In the genomic region with DNA sequence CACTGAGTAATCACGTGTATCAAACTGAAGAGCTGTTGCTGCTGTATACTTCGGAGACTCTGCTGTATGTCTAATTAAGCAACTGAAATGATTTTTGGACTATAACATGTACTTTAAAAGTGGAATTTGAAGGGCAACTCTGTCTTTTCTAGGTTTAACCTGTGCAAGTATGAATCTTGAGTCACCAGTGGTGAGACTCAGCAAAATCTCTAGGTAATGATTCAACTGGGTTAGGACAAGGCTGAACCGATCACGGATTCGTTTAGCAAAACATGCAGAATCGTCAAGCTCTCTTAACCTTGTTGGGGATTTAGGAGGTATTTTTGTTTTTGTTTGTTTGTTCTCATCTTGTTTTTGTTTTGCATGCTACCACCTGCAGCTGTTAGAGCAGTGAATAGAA, we compare ENCODE assay signal across 25 cellular contexts.
"Had no signal": no experiment of that assay in that cellular context is flagged by ENCODE, and none has a peak within 500 bp of the region (broad histone marks: within the 10 kb centered on the region; RNA-seq: fewer than 3 reads in every experiment).

No MANE protein-coding gene starts in this region.

- H3K27ac ChIP-seq: neutrophil, pancreas, prostate gland, right lobe of liver, sigmoid colon, stomach, thoracic aorta, thyroid gland, tibial nerve, upper lobe of left lung, vagina had no signal

- H3K4me1 Mint-ChIP-seq: natural killer cell; stimulated activated effector memory CD8-positive, alpha-beta T cell treated with anti-CD3 and anti-CD28 coated beads, Interleukin-12 subunit alpha, Interleukin-12 subunit beta, amount 100 ng/mL, for 72 hours; stimulated activated naive B cell treated with anti-CD40 and anti-IgM and Interleukin-4, amounts not matched to agents 10 μg/mL and 1 μg/mL and 100 μg/mL, for 72 hours had no signal

- H3K27ac Mint-ChIP-seq: natural killer cell; nephron; stimulated activated effector memory CD8-positive, alpha-beta T cell treated with anti-CD3 and anti-CD28 coated beads, Interleukin-12 subunit alpha, Interleukin-12 subunit beta, amount 100 ng/mL, for 72 hours; stimulated activated naive B cell treated with anti-CD40 and anti-IgM and Interleukin-4, amounts not matched to agents 10 μg/mL and 1 μg/mL and 100 μg/mL, for 72 hours; stimulated activated naive CD8-positive, alpha-beta T cell treated with anti-CD3 and anti-CD28 coated beads, Interleukin-15, Interleukin-2, amounts not matched to agents 100 ng/mL and 50 ng/mL, for 24 hours had no signal

- H3K36me3 ChIP-seq: neutrophil, pancreas, prostate gland, right lobe of liver, sigmoid colon, stomach, thoracic aorta, thyroid gland, tibial nerve, upper lobe of left lung, vagina had no signal

- DNase-seq: natural killer cell; nucleus accumbens; pancreas; right cardiac atrium; right lobe of liver; sigmoid colon; small intestine; stimulated activated CD4-positive, alpha-beta T cell treated with anti-CD3 and anti-CD28 coated beads, Interleukin-15, amount 100 ng/mL, for 24 hours; stimulated activated CD4-positive, alpha-beta T cell treated with anti-CD3 and anti-CD28 coated beads, Interleukin-2, amount 100 ng/mL, for 24 hours; stimulated activated CD4-positive, alpha-beta T cell treated with anti-CD3 and anti-CD28 coated beads, Interleukin-2, amount 100 ng/mL, for 48 hours; stimulated activated CD4-positive, alpha-beta T cell treated with anti-CD3 and anti-CD28 coated beads, Interleukin-4, amount 100 ng/mL, for 24 hours; stimulated activated naive B cell treated with anti-CD40 and anti-IgM and Interleukin-4, amounts not matched to agents 10 μg/mL and 1 μg/mL and 100 μg/mL, for 72 hours; stimulated activated naive CD4-positive, alpha-beta T cell treated with Interleukin-2 at 50 U/mL for 16 hours; stomach; thyroid gland; trophoblast cell; upper lobe of left lung had no signal

- H3K9me3 ChIP-seq: neutrophil, pancreas, prostate gland, right lobe of liver, sigmoid colon, stomach, thoracic aorta, thyroid gland, tibial nerve, upper lobe of left lung, vagina had no signal

- H3K27me3 ChIP-seq: neutrophil, pancreas, right lobe of liver, sigmoid colon, stomach, thyroid gland, tibial nerve, upper lobe of left lung, vagina had no signal

- H3K4me3 ChIP-seq: pancreas, prostate gland, right lobe of liver, sigmoid colon, stomach, thoracic aorta, thyroid gland, tibial nerve, upper lobe of left lung, vagina had no signal

- H3K4me1 ChIP-seq: pancreas, prostate gland, right lobe of liver, sigmoid colon, stomach, thyroid gland, tibial nerve, upper lobe of left lung, vagina had no signal

- H3K4me3 Mint-ChIP-seq: natural killer cell; nephron; stimulated activated effector memory CD8-positive, alpha-beta T cell treated with anti-CD3 and anti-CD28 coated beads, Interleukin-12 subunit alpha, Interleukin-12 subunit beta, amount 100 ng/mL, for 72 hours; stimulated activated naive B cell treated with anti-CD40 and anti-IgM and Interleukin-4, amounts not matched to agents 10 μg/mL and 1 μg/mL and 100 μg/mL, for 72 hours; stimulated activated naive CD8-positive, alpha-beta T cell treated with anti-CD3 and anti-CD28 coated beads, Interleukin-15, Interleukin-2, amounts not matched to agents 100 ng/mL and 50 ng/mL, for 24 hours had no signal

- H3K27me3 Mint-ChIP-seq: stimulated activated naive B cell treated with anti-CD40 and anti-IgM and Interleukin-4, amounts not matched to agents 10 μg/mL and 1 μg/mL and 100 μg/mL, for 72 hours; stimulated activated naive CD8-positive, alpha-beta T cell treated with anti-CD3 and anti-CD28 coated beads, Interleukin-15, Interleukin-2, amounts not matched to agents 100 ng/mL and 50 ng/mL, for 24 hours had no signal

- H3K9me3 Mint-ChIP-seq: stimulated activated naive CD8-positive, alpha-beta T cell treated with anti-CD3 and anti-CD28 coated beads, Interleukin-15, Interleukin-2, amounts not matched to agents 100 ng/mL and 50 ng/mL, for 24 hours had no signal

- ATAC-seq: natural killer cell; pancreas; right cardiac atrium; right lobe of liver; stimulated activated effector memory CD8-positive, alpha-beta T cell treated with anti-CD3 and anti-CD28 coated beads, Interleukin-12 subunit alpha, Interleukin-12 subunit beta, amount 100 ng/mL, for 72 hours; stimulated activated naive B cell treated with anti-CD40 and anti-IgM and Interleukin-4, amounts not matched to agents 10 μg/mL and 1 μg/mL and 100 μg/mL, for 72 hours had no signal

- H3K36me3 Mint-ChIP-seq: natural killer cell; stimulated activated effector memory CD8-positive, alpha-beta T cell treated with anti-CD3 and anti-CD28 coated beads, Interleukin-12 subunit alpha, Interleukin-12 subunit beta, amount 100 ng/mL, for 72 hours; stimulated activated naive B cell treated with anti-CD40 and anti-IgM and Interleukin-4, amounts not matched to agents 10 μg/mL and 1 μg/mL and 100 μg/mL, for 72 hours had no signal
